1 cellular context compared by ENCODE assay signal in the genomic region with DNA sequence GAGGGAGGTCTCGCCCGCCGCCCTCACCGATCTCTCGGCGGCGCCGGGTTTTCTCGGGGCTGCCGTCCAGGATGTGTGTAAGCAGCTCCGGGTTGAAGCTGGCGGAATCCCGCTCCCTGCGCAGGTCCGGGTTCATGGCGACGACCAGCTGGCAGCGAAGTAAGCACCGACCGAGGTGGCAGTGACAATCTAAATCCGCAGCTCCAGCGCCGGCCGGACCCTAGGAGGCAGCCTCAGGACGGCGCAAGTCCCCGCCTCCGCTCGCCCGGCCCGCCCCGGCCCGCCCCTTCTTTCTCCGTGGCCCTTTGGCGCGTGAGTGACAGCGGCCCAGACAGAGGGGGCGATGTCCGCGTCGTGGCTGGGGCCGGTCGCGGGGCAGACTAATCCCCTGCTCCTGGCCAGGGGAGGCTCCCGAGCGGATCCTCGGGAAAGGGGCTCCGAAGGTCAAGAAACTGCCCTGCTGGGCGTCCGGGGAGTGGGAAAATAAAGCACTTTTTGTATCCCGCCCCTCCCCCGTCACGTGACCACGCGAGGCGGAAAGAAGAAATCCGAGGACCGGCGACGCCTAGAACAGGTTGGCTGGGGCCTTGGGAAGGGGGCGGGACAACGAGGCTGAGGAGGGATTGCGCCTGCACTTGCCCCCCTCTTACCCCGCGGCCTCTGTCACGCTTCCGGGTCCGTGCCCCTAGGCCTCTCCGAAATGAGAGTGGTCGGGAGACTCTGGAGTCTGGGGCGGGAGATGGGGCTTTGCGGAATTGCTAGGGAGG.
TF ChIP-seq lines count a peak whose summit lies in the region.

A gene (minus strand): TSS at position 229 of the 767 bp plus-strand sequence. CDS start 93 bp downstream, at position 136.
A gene with protein sequence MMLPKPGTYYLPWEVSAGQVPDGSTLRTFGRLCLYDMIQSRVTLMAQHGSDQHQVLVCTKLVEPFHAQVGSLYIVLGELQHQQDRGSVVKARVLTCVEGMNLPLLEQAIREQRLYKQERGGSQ (plus strand): TSS at position 303 of the 767 bp plus-strand sequence. CDS start 6,953 bp downstream, outside the sequence.

TF ChIP-seq in HEK293, 187 proteins besides CTCF, POLR2A, EP300 and RAD21 (continued from another document and continues in another):
- TF ChIP-seq, protein P1, sequence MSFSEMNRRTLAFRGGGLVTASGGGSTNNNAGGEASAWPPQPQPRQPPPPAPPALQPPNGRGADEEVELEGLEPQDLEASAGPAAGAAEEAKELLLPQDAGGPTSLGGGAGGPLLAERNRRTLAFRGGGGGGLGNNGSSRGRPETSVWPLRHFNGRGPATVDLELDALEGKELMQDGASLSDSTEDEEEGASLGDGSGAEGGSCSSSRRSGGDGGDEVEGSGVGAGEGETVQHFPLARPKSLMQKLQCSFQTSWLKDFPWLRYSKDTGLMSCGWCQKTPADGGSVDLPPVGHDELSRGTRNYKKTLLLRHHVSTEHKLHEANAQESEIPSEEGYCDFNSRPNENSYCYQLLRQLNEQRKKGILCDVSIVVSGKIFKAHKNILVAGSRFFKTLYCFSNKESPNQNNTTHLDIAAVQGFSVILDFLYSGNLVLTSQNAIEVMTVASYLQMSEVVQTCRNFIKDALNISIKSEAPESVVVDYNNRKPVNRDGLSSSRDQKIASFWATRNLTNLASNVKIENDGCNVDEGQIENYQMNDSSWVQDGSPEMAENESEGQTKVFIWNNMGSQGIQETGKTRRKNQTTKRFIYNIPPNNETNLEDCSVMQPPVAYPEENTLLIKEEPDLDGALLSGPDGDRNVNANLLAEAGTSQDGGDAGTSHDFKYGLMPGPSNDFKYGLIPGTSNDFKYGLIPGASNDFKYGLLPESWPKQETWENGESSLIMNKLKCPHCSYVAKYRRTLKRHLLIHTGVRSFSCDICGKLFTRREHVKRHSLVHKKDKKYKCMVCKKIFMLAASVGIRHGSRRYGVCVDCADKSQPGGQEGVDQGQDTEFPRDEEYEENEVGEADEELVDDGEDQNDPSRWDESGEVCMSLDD (tag by site-specific recombination; IDR thresholded peaks at IDR 0.05): peak; percentile 88
- TF ChIP-seq ZNF23 (tag by site-specific recombination; IDR thresholded peaks at IDR 0.05; ENCODE audit: borderline replicate concordance): no peak
- TF ChIP-seq ZNF239 (tag by site-specific recombination; IDR thresholded peaks at IDR 0.05): no peak
- TF ChIP-seq MEIS1 (CRISPR knock-in tag; IDR thresholded peaks at IDR 0.05; ENCODE audit: borderline replicate concordance): no peak
- TF ChIP-seq ZNF311 (tag by site-specific recombination; IDR thresholded peaks at IDR 0.05; ENCODE audit: borderline replicate concordance): no peak
- TF ChIP-seq, protein P2, sequence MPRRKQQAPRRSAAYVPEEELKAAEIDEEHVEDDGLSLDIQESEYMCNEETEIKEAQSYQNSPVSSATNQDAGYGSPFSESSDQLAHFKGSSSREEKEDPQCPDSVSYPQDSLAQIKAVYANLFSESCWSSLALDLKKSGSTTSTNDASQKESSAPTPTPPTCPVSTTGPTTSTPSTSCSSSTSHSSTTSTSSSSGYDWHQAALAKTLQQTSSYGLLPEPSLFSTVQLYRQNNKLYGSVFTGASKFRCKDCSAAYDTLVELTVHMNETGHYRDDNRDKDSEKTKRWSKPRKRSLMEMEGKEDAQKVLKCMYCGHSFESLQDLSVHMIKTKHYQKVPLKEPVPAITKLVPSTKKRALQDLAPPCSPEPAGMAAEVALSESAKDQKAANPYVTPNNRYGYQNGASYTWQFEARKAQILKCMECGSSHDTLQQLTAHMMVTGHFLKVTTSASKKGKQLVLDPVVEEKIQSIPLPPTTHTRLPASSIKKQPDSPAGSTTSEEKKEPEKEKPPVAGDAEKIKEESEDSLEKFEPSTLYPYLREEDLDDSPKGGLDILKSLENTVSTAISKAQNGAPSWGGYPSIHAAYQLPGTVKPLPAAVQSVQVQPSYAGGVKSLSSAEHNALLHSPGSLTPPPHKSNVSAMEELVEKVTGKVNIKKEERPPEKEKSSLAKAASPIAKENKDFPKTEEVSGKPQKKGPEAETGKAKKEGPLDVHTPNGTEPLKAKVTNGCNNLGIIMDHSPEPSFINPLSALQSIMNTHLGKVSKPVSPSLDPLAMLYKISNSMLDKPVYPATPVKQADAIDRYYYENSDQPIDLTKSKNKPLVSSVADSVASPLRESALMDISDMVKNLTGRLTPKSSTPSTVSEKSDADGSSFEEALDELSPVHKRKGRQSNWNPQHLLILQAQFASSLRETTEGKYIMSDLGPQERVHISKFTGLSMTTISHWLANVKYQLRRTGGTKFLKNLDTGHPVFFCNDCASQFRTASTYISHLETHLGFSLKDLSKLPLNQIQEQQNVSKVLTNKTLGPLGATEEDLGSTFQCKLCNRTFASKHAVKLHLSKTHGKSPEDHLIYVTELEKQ (tag by site-specific recombination; IDR thresholded peaks at IDR 0.05; ENCODE audit: borderline replicate concordance): 0 out of 2 replicates have a peak, but pooled peaks have one; percentile 3
- TF ChIP-seq ZNF473 (tag by site-specific recombination; IDR thresholded peaks at IDR 0.05): no peak
- no peak for TF ChIP-seq BCL11B (tag by site-specific recombination; IDR thresholded peaks at IDR 0.05; ENCODE audit: low read depth)
- TF ChIP-seq ZXDB (tag by site-specific recombination; IDR thresholded peaks at IDR 0.05): peak; percentile 82; the same call in 1 of the 2 replicates
- TF ChIP-seq ZNF202 (tag by site-specific recombination; IDR thresholded peaks at IDR 0.05; ENCODE audit: borderline replicate concordance): no peak
- TF ChIP-seq FEZF1 (tag by site-specific recombination; IDR thresholded peaks at IDR 0.05): no peak
- TF ChIP-seq, protein P3, sequence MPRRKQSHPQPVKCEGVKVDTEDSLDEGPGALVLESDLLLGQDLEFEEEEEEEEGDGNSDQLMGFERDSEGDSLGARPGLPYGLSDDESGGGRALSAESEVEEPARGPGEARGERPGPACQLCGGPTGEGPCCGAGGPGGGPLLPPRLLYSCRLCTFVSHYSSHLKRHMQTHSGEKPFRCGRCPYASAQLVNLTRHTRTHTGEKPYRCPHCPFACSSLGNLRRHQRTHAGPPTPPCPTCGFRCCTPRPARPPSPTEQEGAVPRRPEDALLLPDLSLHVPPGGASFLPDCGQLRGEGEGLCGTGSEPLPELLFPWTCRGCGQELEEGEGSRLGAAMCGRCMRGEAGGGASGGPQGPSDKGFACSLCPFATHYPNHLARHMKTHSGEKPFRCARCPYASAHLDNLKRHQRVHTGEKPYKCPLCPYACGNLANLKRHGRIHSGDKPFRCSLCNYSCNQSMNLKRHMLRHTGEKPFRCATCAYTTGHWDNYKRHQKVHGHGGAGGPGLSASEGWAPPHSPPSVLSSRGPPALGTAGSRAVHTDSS (tag by site-specific recombination; IDR thresholded peaks at IDR 0.05): no peak; the same call in 1 of the 2 replicates
- no peak for TF ChIP-seq ZSCAN16 (tag by site-specific recombination; IDR thresholded peaks at IDR 0.05)
- peak; percentile 45; the same call in 1 of the 2 replicates for TF ChIP-seq ZNF660 (tag by site-specific recombination; IDR thresholded peaks at IDR 0.05)
- no peak for TF ChIP-seq ZFP3 (tag by site-specific recombination; IDR thresholded peaks at IDR 0.05; ENCODE audit: low read depth)
- TF ChIP-seq MZF1 (tag by site-specific recombination; IDR thresholded peaks at IDR 0.05; ENCODE audit: borderline replicate concordance): no peak
- TF ChIP-seq, protein P4, sequence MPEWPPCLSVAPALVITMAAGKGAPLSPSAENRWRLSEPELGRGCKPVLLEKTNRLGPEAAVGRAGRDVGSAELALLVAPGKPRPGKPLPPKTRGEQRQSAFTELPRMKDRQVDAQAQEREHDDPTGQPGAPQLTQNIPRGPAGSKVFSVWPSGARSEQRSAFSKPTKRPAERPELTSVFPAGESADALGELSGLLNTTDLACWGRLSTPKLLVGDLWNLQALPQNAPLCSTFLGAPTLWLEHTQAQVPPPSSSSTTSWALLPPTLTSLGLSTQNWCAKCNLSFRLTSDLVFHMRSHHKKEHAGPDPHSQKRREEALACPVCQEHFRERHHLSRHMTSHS (tag by site-specific recombination; IDR thresholded peaks at IDR 0.05): no peak
- peak; percentile 82 for TF ChIP-seq ZEB2 (tag by site-specific recombination; IDR thresholded peaks at IDR 0.05)
- TF ChIP-seq ZNF529 (tag by site-specific recombination; IDR thresholded peaks at IDR 0.05; ENCODE audit: insufficient replicate concordance): no peak
- TF ChIP-seq ZNF335 (tag by site-specific recombination; conservative IDR thresholded peaks at IDR 0.05): peak; percentile 76
- no peak; the same call in none of the 2 replicates for TF ChIP-seq KLF7 (tag by site-specific recombination; IDR thresholded peaks at IDR 0.05; ENCODE audit: borderline replicate concordance)
- peak; percentile 82 for TF ChIP-seq ZBTB8A (tag by site-specific recombination; IDR thresholded peaks at IDR 0.05)
- TF ChIP-seq ZNF157 (tag by site-specific recombination; IDR thresholded peaks at IDR 0.05): no peak
- peak; percentile 74; the same call in 1 of the 2 replicates for TF ChIP-seq ZBTB48 (tag by site-specific recombination; IDR thresholded peaks at IDR 0.05)
- TF ChIP-seq ZNF830 (tag by site-specific recombination; IDR thresholded peaks at IDR 0.05; ENCODE audit: low read depth): no peak
- TF ChIP-seq GFI1B (tag by site-specific recombination; IDR thresholded peaks at IDR 0.05): no peak
- TF ChIP-seq, protein P5, sequence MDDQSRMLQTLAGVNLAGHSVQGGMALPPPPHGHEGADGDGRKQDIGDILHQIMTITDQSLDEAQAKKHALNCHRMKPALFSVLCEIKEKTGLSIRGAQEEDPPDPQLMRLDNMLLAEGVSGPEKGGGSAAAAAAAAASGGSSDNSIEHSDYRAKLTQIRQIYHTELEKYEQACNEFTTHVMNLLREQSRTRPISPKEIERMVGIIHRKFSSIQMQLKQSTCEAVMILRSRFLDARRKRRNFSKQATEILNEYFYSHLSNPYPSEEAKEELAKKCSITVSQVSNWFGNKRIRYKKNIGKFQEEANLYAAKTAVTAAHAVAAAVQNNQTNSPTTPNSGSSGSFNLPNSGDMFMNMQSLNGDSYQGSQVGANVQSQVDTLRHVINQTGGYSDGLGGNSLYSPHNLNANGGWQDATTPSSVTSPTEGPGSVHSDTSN (CRISPR knock-in tag; IDR thresholded peaks at IDR 0.05): peak; percentile 67
- TF ChIP-seq ZNF514 (tag by site-specific recombination; IDR thresholded peaks at IDR 0.05): no peak
- TF ChIP-seq ZNF2 (tag by site-specific recombination; IDR thresholded peaks at IDR 0.05): 0 out of 2 replicates have a peak, but pooled peaks have one; percentile 57
- TF ChIP-seq, protein P6, sequence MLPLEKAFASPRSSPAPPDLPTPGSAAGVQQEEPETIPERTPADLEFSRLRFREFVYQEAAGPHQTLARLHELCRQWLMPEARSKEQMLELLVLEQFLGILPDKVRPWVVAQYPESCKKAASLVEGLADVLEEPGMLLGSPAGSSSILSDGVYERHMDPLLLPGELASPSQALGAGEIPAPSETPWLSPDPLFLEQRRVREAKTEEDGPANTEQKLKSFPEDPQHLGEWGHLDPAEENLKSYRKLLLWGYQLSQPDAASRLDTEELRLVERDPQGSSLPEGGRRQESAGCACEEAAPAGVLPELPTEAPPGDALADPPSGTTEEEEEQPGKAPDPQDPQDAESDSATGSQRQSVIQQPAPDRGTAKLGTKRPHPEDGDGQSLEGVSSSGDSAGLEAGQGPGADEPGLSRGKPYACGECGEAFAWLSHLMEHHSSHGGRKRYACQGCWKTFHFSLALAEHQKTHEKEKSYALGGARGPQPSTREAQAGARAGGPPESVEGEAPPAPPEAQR (tag by site-specific recombination; IDR thresholded peaks at IDR 0.05): no peak
- TF ChIP-seq, protein P7, sequence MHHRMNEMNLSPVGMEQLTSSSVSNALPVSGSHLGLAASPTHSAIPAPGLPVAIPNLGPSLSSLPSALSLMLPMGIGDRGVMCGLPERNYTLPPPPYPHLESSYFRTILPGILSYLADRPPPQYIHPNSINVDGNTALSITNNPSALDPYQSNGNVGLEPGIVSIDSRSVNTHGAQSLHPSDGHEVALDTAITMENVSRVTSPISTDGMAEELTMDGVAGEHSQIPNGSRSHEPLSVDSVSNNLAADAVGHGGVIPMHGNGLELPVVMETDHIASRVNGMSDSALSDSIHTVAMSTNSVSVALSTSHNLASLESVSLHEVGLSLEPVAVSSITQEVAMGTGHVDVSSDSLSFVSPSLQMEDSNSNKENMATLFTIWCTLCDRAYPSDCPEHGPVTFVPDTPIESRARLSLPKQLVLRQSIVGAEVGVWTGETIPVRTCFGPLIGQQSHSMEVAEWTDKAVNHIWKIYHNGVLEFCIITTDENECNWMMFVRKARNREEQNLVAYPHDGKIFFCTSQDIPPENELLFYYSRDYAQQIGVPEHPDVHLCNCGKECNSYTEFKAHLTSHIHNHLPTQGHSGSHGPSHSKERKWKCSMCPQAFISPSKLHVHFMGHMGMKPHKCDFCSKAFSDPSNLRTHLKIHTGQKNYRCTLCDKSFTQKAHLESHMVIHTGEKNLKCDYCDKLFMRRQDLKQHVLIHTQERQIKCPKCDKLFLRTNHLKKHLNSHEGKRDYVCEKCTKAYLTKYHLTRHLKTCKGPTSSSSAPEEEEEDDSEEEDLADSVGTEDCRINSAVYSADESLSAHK (tag by site-specific recombination; IDR thresholded peaks at IDR 0.05): peak; percentile 94
- TF ChIP-seq ZNF670 (tag by site-specific recombination; IDR thresholded peaks at IDR 0.05; ENCODE audit: low read depth): no peak
- no peak for TF ChIP-seq HOXA7 (CRISPR knock-in tag; IDR thresholded peaks at IDR 0.05; ENCODE audit: borderline replicate concordance)
- TF ChIP-seq, protein P8, sequence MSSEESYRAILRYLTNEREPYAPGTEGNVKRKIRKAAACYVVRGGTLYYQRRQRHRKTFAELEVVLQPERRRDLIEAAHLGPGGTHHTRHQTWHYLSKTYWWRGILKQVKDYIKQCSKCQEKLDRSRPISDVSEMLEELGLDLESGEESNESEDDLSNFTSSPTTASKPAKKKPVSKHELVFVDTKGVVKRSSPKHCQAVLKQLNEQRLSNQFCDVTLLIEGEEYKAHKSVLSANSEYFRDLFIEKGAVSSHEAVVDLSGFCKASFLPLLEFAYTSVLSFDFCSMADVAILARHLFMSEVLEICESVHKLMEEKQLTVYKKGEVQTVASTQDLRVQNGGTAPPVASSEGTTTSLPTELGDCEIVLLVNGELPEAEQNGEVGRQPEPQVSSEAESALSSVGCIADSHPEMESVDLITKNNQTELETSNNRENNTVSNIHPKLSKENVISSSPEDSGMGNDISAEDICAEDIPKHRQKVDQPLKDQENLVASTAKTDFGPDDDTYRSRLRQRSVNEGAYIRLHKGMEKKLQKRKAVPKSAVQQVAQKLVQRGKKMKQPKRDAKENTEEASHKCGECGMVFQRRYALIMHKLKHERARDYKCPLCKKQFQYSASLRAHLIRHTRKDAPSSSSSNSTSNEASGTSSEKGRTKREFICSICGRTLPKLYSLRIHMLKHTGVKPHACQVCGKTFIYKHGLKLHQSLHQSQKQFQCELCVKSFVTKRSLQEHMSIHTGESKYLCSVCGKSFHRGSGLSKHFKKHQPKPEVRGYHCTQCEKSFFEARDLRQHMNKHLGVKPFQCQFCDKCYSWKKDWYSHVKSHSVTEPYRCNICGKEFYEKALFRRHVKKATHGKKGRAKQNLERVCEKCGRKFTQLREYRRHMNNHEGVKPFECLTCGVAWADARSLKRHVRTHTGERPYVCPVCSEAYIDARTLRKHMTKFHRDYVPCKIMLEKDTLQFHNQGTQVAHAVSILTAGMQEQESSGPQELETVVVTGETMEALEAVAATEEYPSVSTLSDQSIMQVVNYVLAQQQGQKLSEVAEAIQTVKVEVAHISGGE (tag by site-specific recombination; conservative IDR thresholded peaks at IDR 0.05; ENCODE audit: low read depth): peak; percentile 90
- no peak for TF ChIP-seq MYNN (tag by site-specific recombination; IDR thresholded peaks at IDR 0.05; ENCODE audit: borderline replicate concordance)
- no peak for TF ChIP-seq ZNF837 (tag by site-specific recombination; IDR thresholded peaks at IDR 0.05)
